ENCODE assay signal across 15 cellular contexts in the genomic region with DNA sequence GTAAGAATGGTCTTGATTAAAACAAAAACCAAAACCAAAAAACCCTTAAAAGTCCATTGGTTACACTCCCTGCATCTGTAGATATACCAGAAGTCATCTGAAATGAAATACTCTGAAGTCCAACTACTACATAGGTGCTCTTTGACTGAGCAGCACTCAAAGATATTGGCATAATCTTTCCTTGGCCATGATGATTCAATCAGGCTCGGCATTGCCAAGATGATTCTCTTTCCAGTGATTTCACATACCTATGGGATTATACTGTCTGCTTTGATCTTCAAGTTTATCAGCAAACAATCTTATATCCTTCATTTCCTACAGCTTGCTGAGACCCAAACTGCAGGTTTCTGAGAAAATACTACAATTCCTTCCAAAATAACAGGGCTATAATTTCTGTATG. TPM values are rescaled to one million over a fixed set of nuclear protein-coding genes. Genes with fewer than 3 reads are reported as not detected.
DNase-seq lines count a peak whose midpoint lies in the region; FAIRE-seq and TF ChIP-seq lines count a peak whose summit lies in the region.
"Had no signal": no experiment of that assay in that cellular context is flagged by ENCODE, and none has a peak within 500 bp of the region (broad histone marks: within the 10 kb centered on the region; RNA-seq: fewer than 3 reads in every experiment).

No MANE protein-coding gene starts in this region.

- no peak overlapping the region for H3K9ac ChIP-seq in MM.1S (ENCODE audit: low read length)
- H3K9ac ChIP-seq: GM23248 had no signal

- H3K4me3 ChIP-seq in bronchial epithelial cell (ENCODE audit: low read depth, low read length) (no peak overlapping the region), uterus (no peak overlapping the region), MM.1S (ENCODE audit: low read length) (no peak overlapping the region)
- H3K4me3 ChIP-seq: A549, GM12878, GM23248 had no signal

- DNase-seq in NCI-H226 (peak; percentile 46), RWPE1 (ENCODE audit: low spot score) (peak; percentile 6), bronchial epithelial cell (ENCODE audit: low read depth) (peak; percentile 53), uterus (no peak), MM.1S (no peak)
- DNase-seq in activated CD4-positive, CD25-positive, alpha-beta regulatory T cell (lab: John Stamatoyannopoulos, UW) = no peak
- DNase-seq: BE2C; CD4-positive, alpha-beta memory T cell; DMS79; GM23248; H7 had no signal

- no peaks in the 10 kb centered on the region for H3K9me3 ChIP-seq in uterus
- no peaks in the 10 kb centered on the region for H3K9me3 ChIP-seq in MM.1S (replicated peaks; ENCODE audit: insufficient read depth, low read length)
- H3K9me3 ChIP-seq: A549, BE2C had no signal

- POLR2A ChIA-PET in RWPE1 (lab: Yijun Ruan, JAX; ENCODE audit: low non-redundant PET) = no interaction called here

- no peaks in the 10 kb centered on the region for H3F3A ChIP-seq in MM.1S (ENCODE audit: insufficient read depth, low read length)

- no peak overlapping the region for H3K4me2 ChIP-seq in MM.1S (ENCODE audit: low read depth, low read length)
- H3K4me2 ChIP-seq: A549 had no signal

- TF ChIP-seq POLR2A in uterus (IDR thresholded peaks at IDR 0.05) = no peak

- H3K27me3 ChIP-seq in bronchial epithelial cell (ENCODE audit: control insufficient read depth, insufficient read depth, low read length) (no peaks in the 10 kb centered on the region), uterus (no peaks in the 10 kb centered on the region), MM.1S (replicated peaks; ENCODE audit: insufficient read depth, low read length) (no peaks in the 10 kb centered on the region)

- no peaks in the 10 kb centered on the region for H3K36me3 ChIP-seq in bronchial epithelial cell (ENCODE audit: control insufficient read depth, insufficient read depth, low read length)
- H3K36me3 ChIP-seq in uterus = no peaks in the 10 kb centered on the region
- H3K36me3 ChIP-seq in MM.1S (replicated peaks; ENCODE audit: insufficient read depth, low read length) = no peaks in the 10 kb centered on the region
- H3K36me3 ChIP-seq: BE2C had no signal

- H3K9me2 ChIP-seq in MM.1S (replicated peaks; ENCODE audit: insufficient read depth, low read length) = no peaks in the 10 kb centered on the region

- H3K4me1 ChIP-seq in uterus (no peaks in the 10 kb centered on the region), MM.1S (ENCODE audit: low read length) (no peaks in the 10 kb centered on the region)
- H3K4me1 ChIP-seq: A549, BE2C had no signal

- H4K20me1 ChIP-seq in MM.1S (ENCODE audit: insufficient read depth, low read length) = no peaks in the 10 kb centered on the region

- CTCF ChIA-PET in RWPE1 (lab: Yijun Ruan, JAX) = interaction anchor here (0.7 kb wide), 1 partner anchor 259 kb away, joined by 3 read pairs; no protein-coding TSS in a partner anchor

- FAIRE-seq in bronchial epithelial cell (lab: Jason Lieb, UNC) = no peak
- FAIRE-seq: A549, GM12878, GM18507 had no signal

- H3K27ac ChIP-seq in RWPE1 (no peak overlapping the region), uterus (no peak overlapping the region), MM.1S (ENCODE audit: low read length) (no peak overlapping the region)
- H3K27ac ChIP-seq: A549, C4-2B, GM23248 had no signal

- H3K79me2 ChIP-seq in MM.1S (ENCODE audit: low read length) = no peaks in the 10 kb centered on the region

- TF ChIP-seq CTCF in RWPE1 (conservative IDR thresholded peaks at IDR 0.05; ENCODE audit: low read depth) (no peak), bronchial epithelial cell (IDR thresholded peaks at IDR 0.05; ENCODE audit: insufficient read depth, low read length, severe bottlenecking) (no peak), uterus (IDR thresholded peaks at IDR 0.05) (no peak), MM.1S (IDR thresholded peaks at IDR 0.05; ENCODE audit: low read length) (no peak)

- no peak overlapping the region for H2AFZ ChIP-seq in MM.1S (ENCODE audit: low read length)
- H2AFZ ChIP-seq: GM23248 had no signal

- intact Hi-C loops in uterus (cut with DNase I; ENCODE audit: low total_unique reads) = no loop called here

RNA-seq across cellular contexts. Expression of a gene that starts 35.9 kb away (rescaled TPM):
- total RNA-seq in bronchial epithelial cell (19.0 and 35.5 TPM in 2 replicates), uterus (100 to 1,000 TPM in 1 of 4 donors, 10 to 100 TPM in 2, 1 to 10 TPM in 1; 10.0 to 102 (median 34.3) TPM)

Comparison
In these comparisons a context has a peak if more than half of its experiments do, and no peak if none do; other contexts are left out.
1. DNase-seq: peak in NCI-H226 (single experiment), RWPE1 (single experiment) and bronchial epithelial cell (single experiment); none in uterus (0 of 2), MM.1S (single experiment) and activated CD4-positive, CD25-positive, alpha-beta regulatory T cell (0 of 4).